In genomic region chr6:7270320-7271204, GRCh38 we compare ENCODE assay signal across 1 cellular context.
A peak's percentile ranks its signal among the peaks of the same experiment; 100 is the strongest.
TF ChIP-seq lines count a peak whose summit lies in the region.

No MANE protein-coding gene starts in this region.

TF ChIP-seq in HepG2, 621 proteins besides CTCF, POLR2A, EP300 and RAD21 (continued from another document and continues in another):
- TF ChIP-seq ZBED4 (CRISPR knock-in tag; IDR thresholded peaks at IDR 0.05; ENCODE audit: borderline replicate concordance), result peak; percentile 50; the same call in 1 of the 2 replicates
- TF ChIP-seq ZNF224 (CRISPR knock-in tag; IDR thresholded peaks at IDR 0.05), result 0 out of 2 replicates have a peak, but pooled peaks have one; percentile 24
- no peak for TF ChIP-seq REL (CRISPR knock-in tag; conservative IDR thresholded peaks at IDR 0.05)
- peak; percentile 86; the same call in 1 of the 2 replicates for TF ChIP-seq ZNF614 (CRISPR knock-in tag; IDR thresholded peaks at IDR 0.05; ENCODE audit: borderline replicate concordance)
- no peak for TF ChIP-seq ZNF142 (CRISPR knock-in tag; IDR thresholded peaks at IDR 0.05)
- TF ChIP-seq, protein P1, sequence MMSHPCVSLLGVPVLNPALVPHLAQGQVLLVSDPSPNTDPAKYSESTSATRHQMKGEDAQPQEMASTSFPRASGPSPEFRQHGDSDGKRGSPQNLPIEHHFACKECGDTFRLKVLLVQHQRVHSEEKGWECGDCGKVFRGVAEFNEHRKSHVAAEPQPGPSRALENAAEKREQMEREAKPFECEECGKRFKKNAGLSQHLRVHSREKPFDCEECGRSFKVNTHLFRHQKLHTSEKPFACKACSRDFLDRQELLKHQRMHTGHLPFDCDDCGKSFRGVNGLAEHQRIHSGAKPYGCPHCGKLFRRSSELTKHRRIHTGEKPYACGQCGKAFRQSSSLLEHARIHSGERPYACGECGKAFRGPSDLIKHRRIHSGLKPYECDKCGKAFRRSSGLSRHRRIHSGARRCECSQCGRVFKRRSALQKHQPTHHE (CRISPR knock-in tag; IDR thresholded peaks at IDR 0.05; ENCODE audit: borderline replicate concordance), result 0 out of 2 replicates have a peak, but pooled peaks have one; percentile 12
- no peak for TF ChIP-seq ZFP62 (CRISPR knock-in tag; IDR thresholded peaks at IDR 0.05)
- TF ChIP-seq ZNF513 (CRISPR knock-in tag; conservative IDR thresholded peaks at IDR 0.05), result no peak
- 0 out of 2 replicates have a peak, but pooled peaks have one; percentile 42 for TF ChIP-seq ATF5 (CRISPR knock-in tag; IDR thresholded peaks at IDR 0.05; ENCODE audit: low read depth)
- no peak for TF ChIP-seq ZNF746 (CRISPR knock-in tag; IDR thresholded peaks at IDR 0.05)
- TF ChIP-seq ZNF605 (CRISPR knock-in tag; IDR thresholded peaks at IDR 0.05), result 0 out of 2 replicates have a peak, but pooled peaks have one; percentile 15
- no peak; the same call in 1 of the 2 replicates for TF ChIP-seq ZSCAN21 (CRISPR knock-in tag; IDR thresholded peaks at IDR 0.05; ENCODE audit: borderline replicate concordance)
- no peak for TF ChIP-seq MTA3 (CRISPR knock-in tag; IDR thresholded peaks at IDR 0.05)
- peak; percentile 51; the same call in 1 of the 2 replicates for TF ChIP-seq YEATS4 (CRISPR knock-in tag; IDR thresholded peaks at IDR 0.05; ENCODE audit: borderline replicate concordance)
- TF ChIP-seq ZNF367 (CRISPR knock-in tag; IDR thresholded peaks at IDR 0.05; ENCODE audit: borderline replicate concordance), result no peak
- TF ChIP-seq, protein P2, sequence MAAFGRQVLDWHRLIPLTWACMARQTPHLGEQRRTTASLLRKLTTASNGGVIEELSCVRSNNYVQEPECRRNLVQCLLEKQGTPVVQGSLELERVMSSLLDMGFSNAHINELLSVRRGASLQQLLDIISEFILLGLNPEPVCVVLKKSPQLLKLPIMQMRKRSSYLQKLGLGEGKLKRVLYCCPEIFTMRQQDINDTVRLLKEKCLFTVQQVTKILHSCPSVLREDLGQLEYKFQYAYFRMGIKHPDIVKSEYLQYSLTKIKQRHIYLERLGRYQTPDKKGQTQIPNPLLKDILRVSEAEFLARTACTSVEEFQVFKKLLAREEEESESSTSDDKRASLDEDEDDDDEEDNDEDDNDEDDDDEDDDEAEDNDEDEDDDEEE (CRISPR knock-in tag; IDR thresholded peaks at IDR 0.05), result no peak
- TF ChIP-seq MIER2 (CRISPR knock-in tag; IDR thresholded peaks at IDR 0.05), result no peak; the same call in 1 of the 2 replicates
- TF ChIP-seq, protein P3, sequence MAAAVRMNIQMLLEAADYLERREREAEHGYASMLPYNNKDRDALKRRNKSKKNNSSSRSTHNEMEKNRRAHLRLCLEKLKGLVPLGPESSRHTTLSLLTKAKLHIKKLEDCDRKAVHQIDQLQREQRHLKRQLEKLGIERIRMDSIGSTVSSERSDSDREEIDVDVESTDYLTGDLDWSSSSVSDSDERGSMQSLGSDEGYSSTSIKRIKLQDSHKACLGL (CRISPR knock-in tag; IDR thresholded peaks at IDR 0.05), result no peak
- TF ChIP-seq GLI4 (CRISPR knock-in tag; IDR thresholded peaks at IDR 0.05; ENCODE audit: borderline replicate concordance), result no peak; the same call in 1 of the 2 replicates
- no peak for TF ChIP-seq STAT5B (CRISPR knock-in tag; IDR thresholded peaks at IDR 0.05)
- no peak for TF ChIP-seq ZNF143 (CRISPR knock-in tag; IDR thresholded peaks at IDR 0.05)
- no peak for TF ChIP-seq ZNF552 (CRISPR knock-in tag; IDR thresholded peaks at IDR 0.05; ENCODE audit: borderline replicate concordance)
- TF ChIP-seq IRF2 (CRISPR knock-in tag; IDR thresholded peaks at IDR 0.05), result peak; percentile 81
- TF ChIP-seq ZKSCAN1 (IDR thresholded peaks at IDR 0.05; ENCODE audit: low read length), result no peak
- TF ChIP-seq, protein P4, sequence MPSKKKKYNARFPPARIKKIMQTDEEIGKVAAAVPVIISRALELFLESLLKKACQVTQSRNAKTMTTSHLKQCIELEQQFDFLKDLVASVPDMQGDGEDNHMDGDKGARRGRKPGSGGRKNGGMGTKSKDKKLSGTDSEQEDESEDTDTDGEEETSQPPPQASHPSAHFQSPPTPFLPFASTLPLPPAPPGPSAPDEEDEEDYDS (CRISPR knock-in tag; IDR thresholded peaks at IDR 0.05), result peak; percentile 50
- no peak for TF ChIP-seq ATAD3A (CRISPR knock-in tag; IDR thresholded peaks at IDR 0.05)
- peak; percentile 17 for TF ChIP-seq FOXA3 (CRISPR knock-in tag; IDR thresholded peaks at IDR 0.05)
- 0 out of 2 replicates have a peak, but pooled peaks have one; percentile 70 for TF ChIP-seq ZNF839 (CRISPR knock-in tag; IDR thresholded peaks at IDR 0.05; ENCODE audit: borderline replicate concordance)
- TF ChIP-seq USF2 (IDR thresholded peaks at IDR 0.05; ENCODE audit: low read depth, low read length), result no peak
- TF ChIP-seq USF2 (CRISPR knock-in tag; IDR thresholded peaks at IDR 0.05; ENCODE audit: borderline replicate concordance), result no peak
- TF ChIP-seq POGZ (CRISPR knock-in tag; IDR thresholded peaks at IDR 0.05), result peak; percentile 65
- no peak for TF ChIP-seq EED (CRISPR knock-in tag; IDR thresholded peaks at IDR 0.05)
- TF ChIP-seq THAP9 (CRISPR knock-in tag; IDR thresholded peaks at IDR 0.05; ENCODE audit: borderline replicate concordance), result peak; percentile 52; the same call in 1 of the 2 replicates
- TF ChIP-seq ZNF335 (CRISPR knock-in tag; IDR thresholded peaks at IDR 0.05), result no peak
- TF ChIP-seq KLF9 (CRISPR knock-in tag; IDR thresholded peaks at IDR 0.05; ENCODE audit: low read depth), result no peak; the same call in 1 of the 2 replicates
- no peak for TF ChIP-seq DBP (CRISPR knock-in tag; IDR thresholded peaks at IDR 0.05; ENCODE audit: not compliant biosample characterization)
